Comparison of ENCODE assay signal across 8 cellular contexts in the genomic region with DNA sequence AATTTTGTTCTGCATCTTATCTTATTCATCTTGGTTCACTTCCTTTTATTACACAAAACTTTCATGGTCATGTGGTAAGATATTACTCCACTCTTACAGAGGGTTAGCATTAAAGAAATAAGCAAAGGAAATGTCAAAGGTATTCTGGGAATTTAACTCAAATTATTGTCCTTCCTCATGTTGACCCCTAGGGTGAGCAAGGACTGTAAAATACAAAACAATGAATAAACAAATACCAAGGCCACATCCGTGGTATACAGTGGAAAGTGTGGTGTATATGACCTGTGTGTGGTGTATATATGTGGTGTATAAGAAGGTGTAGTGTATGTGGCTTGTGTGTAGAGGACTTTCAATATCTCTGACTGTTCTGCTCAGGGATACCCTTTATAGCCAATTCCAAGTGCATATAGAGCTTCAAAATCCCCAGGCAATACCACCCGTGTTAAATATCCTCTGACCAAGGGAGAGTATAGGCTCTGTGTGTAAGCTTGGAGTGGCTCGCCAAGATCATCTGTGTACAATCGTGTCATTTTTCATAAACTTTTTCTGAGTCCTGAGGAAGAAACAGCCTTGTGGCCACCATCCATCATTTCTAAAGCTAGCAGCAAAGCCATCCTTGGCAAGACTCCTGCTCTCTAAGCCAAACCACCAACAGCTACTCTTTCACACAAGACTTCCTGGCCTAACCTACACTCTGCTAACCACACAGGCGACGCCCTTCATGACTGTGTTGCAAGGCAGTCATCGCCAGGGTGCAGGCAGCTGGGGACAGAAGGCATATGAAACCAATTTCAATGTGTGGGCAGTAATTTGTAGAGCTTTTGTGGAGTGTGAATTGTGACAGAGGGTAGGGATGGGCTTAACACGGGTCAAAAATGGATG.
DNase-seq lines count a peak whose midpoint lies in the region; ATAC-seq and TF ChIP-seq lines count a peak whose summit lies in the region.

No MANE protein-coding gene starts in this region.

- no peaks in the 10 kb centered on the region for H3K36me3 ChIP-seq in cardiac muscle cell

- H3K4me1 Mint-ChIP-seq in activated T-cell treated with anti-CD3 and anti-CD28 coated beads, Interleukin-2, amount 50 U/mL, for 24 hours (ENCODE audit: low read depth): peaks cover 45% of the 10 kb centered on the region

- no peaks in the 10 kb centered on the region for H3K4me1 ChIP-seq in cardiac muscle cell (ENCODE audit: low read depth)

- no peaks in the 10 kb centered on the region for H3K9me3 ChIP-seq in cardiac muscle cell (ENCODE audit: low read depth)

- H3K27ac ChIP-seq in cardiac muscle cell: no peak overlapping the region

- DNase-seq in NOMO-1 treated with dmso at 0.1 percent for 144 hours (lab: John Stamatoyannopoulos, UW; ENCODE audit: unreplicated experiment): peak; percentile 97
- DNase-seq in activated T-cell treated with anti-CD3 and anti-CD28 coated beads, Interleukin-2, amount 50 U/mL, for 24 hours: peak; percentile 74
- DNase-seq in cardiac muscle cell (ENCODE audit: low read depth in 1 of 2, low spot score in 1 of 2): peak in 1 of 2 donors; percentile 90
- peak; percentile 62 for DNase-seq in stimulated activated CD8-positive, alpha-beta memory T cell treated with anti-CD3 and anti-CD28 coated beads, Interleukin-12 subunit alpha, Interleukin-12 subunit beta, amount 100 ng/mL, for 1 hour (ENCODE audit: low read depth)
- DNase-seq in NCI-H128 (lab: John Stamatoyannopoulos, UW; ENCODE audit: unreplicated experiment): no peak
- no peak for DNase-seq in NCI-H345 (lab: John Stamatoyannopoulos, UW)

- no peaks in the 10 kb centered on the region for H3K27me3 ChIP-seq in cardiac muscle cell

- peak overlapping the region; percentile 50 for H3K4me3 Mint-ChIP-seq in activated T-cell treated with anti-CD3 and anti-CD28 coated beads, Interleukin-2, amount 50 U/mL, for 24 hours

- no peak overlapping the region for H3K4me3 ChIP-seq in cardiac muscle cell

- TF ChIP-seq CTCF in cardiac muscle cell (IDR thresholded peaks at IDR 0.05; ENCODE audit: low read depth, low read length): peak; percentile 24

- H3K27ac Mint-ChIP-seq in activated T-cell treated with anti-CD3 and anti-CD28 coated beads, Interleukin-2, amount 50 U/mL, for 24 hours: peak overlapping the region; percentile 89

- peaks cover 4% of the 10 kb centered on the region for H3K36me3 Mint-ChIP-seq in activated T-cell treated with anti-CD3 and anti-CD28 coated beads, Interleukin-2, amount 50 U/mL, for 24 hours (ENCODE audit: low read depth)

- ATAC-seq in GM18517 (IDR thresholded peaks at IDR 0.05; ENCODE audit: unreplicated experiment) (peak; percentile 76), HG02885 (IDR thresholded peaks at IDR 0.05; ENCODE audit: poor library complexity, unreplicated experiment) (peak; percentile 79)

- no peaks in the 10 kb centered on the region for H3K27me3 Mint-ChIP-seq in activated T-cell treated with anti-CD3 and anti-CD28 coated beads, Interleukin-2, amount 50 U/mL, for 24 hours

- peaks cover 7% of the 10 kb centered on the region for H3K9me3 Mint-ChIP-seq in activated T-cell treated with anti-CD3 and anti-CD28 coated beads, Interleukin-2, amount 50 U/mL, for 24 hours

Comparison
In these comparisons a context has a peak if more than half of its experiments do, and no peak if none do; other contexts are left out.
1. DNase-seq: peak in NOMO-1 treated with dmso at 0.1 percent for 144 hours (single experiment), activated T-cell treated with anti-CD3 and anti-CD28 coated beads, Interleukin-2, amount 50 U/mL, for 24 hours (single experiment) and stimulated activated CD8-positive, alpha-beta memory T cell treated with anti-CD3 and anti-CD28 coated beads, Interleukin-12 subunit alpha, Interleukin-12 subunit beta, amount 100 ng/mL, for 1 hour (single experiment); none in NCI-H128 (single experiment) and NCI-H345 (single experiment).